18 cellular contexts compared by ENCODE assay signal in the genomic region with DNA sequence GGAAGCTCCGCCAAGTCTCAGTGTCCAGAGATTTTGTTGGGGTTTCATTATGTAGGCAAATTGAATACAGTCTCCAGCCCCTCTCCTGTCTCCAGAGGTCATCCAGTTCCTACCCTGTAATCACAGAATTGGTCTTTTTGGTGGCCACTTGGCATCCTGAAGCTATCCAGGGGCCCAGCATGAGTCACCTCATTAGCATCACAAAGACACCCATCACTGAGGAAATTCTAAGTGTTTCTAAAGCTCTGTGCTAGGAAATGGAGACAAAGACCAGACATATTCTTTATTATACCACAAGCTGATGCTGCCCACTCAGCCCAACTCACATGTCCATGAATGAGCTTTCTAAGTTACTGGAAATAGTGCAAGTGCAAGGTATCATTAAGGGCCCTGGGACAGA. TPM values are rescaled to one million over a fixed set of nuclear protein-coding genes. Genes with fewer than 3 reads are reported as not detected.
DNase-seq lines count a peak whose midpoint lies in the region; ATAC-seq and TF ChIP-seq lines count a peak whose summit lies in the region.
"Had no signal": no experiment of that assay in that cellular context is flagged by ENCODE, and none has a peak within 500 bp of the region (broad histone marks: within the 10 kb centered on the region; RNA-seq: fewer than 3 reads in every experiment).

No MANE protein-coding gene starts in this region.

- no peak overlapping the region for H3K18ac ChIP-seq in neuronal stem cell (ENCODE audit: low read length)

- H3K14ac ChIP-seq in neuronal stem cell (ENCODE audit: low read length), result no peak overlapping the region

- H2BK120ac ChIP-seq in neuronal stem cell (ENCODE audit: low read depth, low read length), result no peak overlapping the region

- peak overlapping the region; percentile 26 for H3K27ac Mint-ChIP-seq in activated CD4-positive, alpha-beta T cell treated with anti-CD3 and anti-CD28 coated beads, Interleukin-2, amount 10 ng/mL, durations not matched to agents 7 days and 5 days
- no peak overlapping the region for H3K27ac Mint-ChIP-seq in stimulated activated naive CD8-positive, alpha-beta T cell treated with anti-CD3 and anti-CD28 coated beads, Interleukin-15, amount 100 ng/mL, for 72 hours
- H3K27ac Mint-ChIP-seq: activated B cell treated with CpG ODN at 0.5 μM for 24 hours, type B pancreatic cell had no signal

- peak overlapping the region; percentile 60 for H2AFZ ChIP-seq in neuronal stem cell (ENCODE audit: low read length)

- no peak overlapping the region for H2BK15ac ChIP-seq in neuronal stem cell (ENCODE audit: low read length)

- H4K8ac ChIP-seq in neuronal stem cell (ENCODE audit: low read depth, low read length), result no peak overlapping the region

- H3K4me1 ChIP-seq in NT2/D1 (ENCODE audit: insufficient read depth, insufficient read length) (no peaks in the 10 kb centered on the region), neuronal stem cell (ENCODE audit: control insufficient read depth in 2 of 2, insufficient read depth in 1 of 2, low read depth in 1 of 2, low read length in 2 of 2) (peaks cover 0 to 7% of the 10 kb centered on the region in 2 donors)

- H2BK12ac ChIP-seq in neuronal stem cell (ENCODE audit: low read length), result no peak overlapping the region

- peaks cover 30% of the 10 kb centered on the region for H3K9me3 ChIP-seq in NT2/D1 (ENCODE audit: insufficient read depth, low read length)
- peaks cover 0 to 13% of the 10 kb centered on the region in 2 donors for H3K9me3 ChIP-seq in neuronal stem cell (replicated peaks in 1 of 2; ENCODE audit: control insufficient read depth in 2 of 2, insufficient read depth in 1 of 2, low read depth in 1 of 2, low read length in 2 of 2)

- H3K27me3 Mint-ChIP-seq in activated CD4-positive, alpha-beta T cell treated with anti-CD3 and anti-CD28 coated beads, Interleukin-2, amount 10 ng/mL, durations not matched to agents 7 days and 5 days, result no peaks in the 10 kb centered on the region
- no peaks in the 10 kb centered on the region for H3K27me3 Mint-ChIP-seq in stimulated activated naive CD8-positive, alpha-beta T cell treated with anti-CD3 and anti-CD28 coated beads, Interleukin-15, amount 100 ng/mL, for 72 hours
- H3K27me3 Mint-ChIP-seq: activated B cell treated with CpG ODN at 0.5 μM for 24 hours; activated naive CD8-positive, alpha-beta T cell treated with anti-CD3 and anti-CD28 coated beads for 36 hours; CD4-positive, CD25-positive, alpha-beta regulatory T cell; type B pancreatic cell had no signal

- H3K79me1 ChIP-seq in neuronal stem cell (ENCODE audit: low read depth, low read length), result no peaks in the 10 kb centered on the region

- no peak overlapping the region for H3K23ac ChIP-seq in neuronal stem cell (ENCODE audit: low read depth, low read length, poor library complexity)

- no peaks in the 10 kb centered on the region for H3K27me3 ChIP-seq in NT2/D1 (ENCODE audit: insufficient read depth, insufficient read length)
- no peaks in the 10 kb centered on the region for H3K27me3 ChIP-seq in neuronal stem cell (ENCODE audit: control insufficient read depth in 3 of 3, insufficient read depth in 3 of 3, low read depth in 1 of 3, low read length in 3 of 3)

- H3K4me2 ChIP-seq in neuronal stem cell (ENCODE audit: insufficient read depth, low read length, poor library complexity, severe bottlenecking), result no peak overlapping the region

- DNase-seq in activated CD4-positive, alpha-beta T cell treated with anti-CD3 and anti-CD28 coated beads, Interleukin-2, amount 10 ng/mL, durations not matched to agents 7 days and 5 days, result no peak
- DNase-seq in activated CD4-positive, alpha-beta T cell treated with anti-CD3 and anti-CD28 coated beads for 48 hours, result no peak
- DNase-seq in NT2/D1 (ENCODE audit: low read depth, low spot score) (peak; percentile 74), fibroblast of villous mesenchyme (ENCODE audit: low read depth) (peak; percentile 17), neuronal stem cell (ENCODE audit: low spot score) (no peak), left lobe of liver (ENCODE audit: low spot score) (no peak)
- DNase-seq in stimulated activated naive CD8-positive, alpha-beta T cell treated with anti-CD3 and anti-CD28 coated beads, Interleukin-15, amount 100 ng/mL, for 72 hours, result no peak
- DNase-seq: activated B cell treated with CpG ODN at 0.5 μM for 24 hours; activated naive CD8-positive, alpha-beta T cell treated with anti-CD3 and anti-CD28 coated beads for 36 hours; CD4-positive, CD25-positive, alpha-beta regulatory T cell; cerebellar nuclear complex; MM.1S; NCI-H187; occipital lobe; RPMI8226; SW 1271 had no signal

- H3K27ac ChIP-seq in neuronal stem cell (replicated peaks; ENCODE audit: low read length), result no peak overlapping the region

- no peak overlapping the region for H3K4ac ChIP-seq in neuronal stem cell (ENCODE audit: low read length)

- no peak overlapping the region for H2BK5ac ChIP-seq in neuronal stem cell (ENCODE audit: low read length)

- H3K36me3 Mint-ChIP-seq in activated CD4-positive, alpha-beta T cell treated with anti-CD3 and anti-CD28 coated beads, Interleukin-2, amount 10 ng/mL, durations not matched to agents 7 days and 5 days (ENCODE audit: low read depth), result peaks cover 83% of the 10 kb centered on the region

- H3K9me3 Mint-ChIP-seq in activated CD4-positive, alpha-beta T cell treated with anti-CD3 and anti-CD28 coated beads, Interleukin-2, amount 10 ng/mL, durations not matched to agents 7 days and 5 days, result no peaks in the 10 kb centered on the region
- no peaks in the 10 kb centered on the region for H3K9me3 Mint-ChIP-seq in stimulated activated naive CD8-positive, alpha-beta T cell treated with anti-CD3 and anti-CD28 coated beads, Interleukin-15, amount 100 ng/mL, for 72 hours
- H3K9me3 Mint-ChIP-seq: activated B cell treated with CpG ODN at 0.5 μM for 24 hours; activated naive CD8-positive, alpha-beta T cell treated with anti-CD3 and anti-CD28 coated beads for 36 hours; CD4-positive, CD25-positive, alpha-beta regulatory T cell; type B pancreatic cell had no signal

- no CpG with 5 or more reads among the region's 1 CpG for WGBS in neuronal stem cell (ENCODE audit: extremely low coverage in 2 of 2, insufficient read length in 2 of 2, insufficient replicate concordance in 1 of 2), 2 donors

- H3K4me3 ChIP-seq in NT2/D1 (ENCODE audit: insufficient read length, low read depth) (no peak overlapping the region), fibroblast of villous mesenchyme (ENCODE audit: low read depth, low read length) (no peak overlapping the region), neuronal stem cell (ENCODE audit: low read length in 2 of 2) (no peak overlapping the region)

- POLR2A ChIA-PET in activated CD4-positive, alpha-beta T cell treated with anti-CD3 and anti-CD28 coated beads, Interleukin-2, amount 10 ng/mL, durations not matched to agents 7 days and 5 days (lab: Charles Lee), result no interaction called here

- no peak overlapping the region for H3K9ac ChIP-seq in NT2/D1 (ENCODE audit: insufficient read length, low read depth)
- no peak overlapping the region for H3K9ac ChIP-seq in neuronal stem cell (ENCODE audit: low read depth, low read length, poor library complexity)

- H3K36me3 ChIP-seq in NT2/D1 (ENCODE audit: insufficient read depth, insufficient read length, low read length) (no peaks in the 10 kb centered on the region), neuronal stem cell (replicated peaks in 1 of 2; ENCODE audit: control insufficient read depth in 2 of 2, insufficient read depth in 2 of 2, low read length in 2 of 2) (no peaks in the 10 kb centered on the region)

- ATAC-seq in GM18858 (IDR thresholded peaks at IDR 0.05; ENCODE audit: unreplicated experiment) (no peak), left lobe of liver (no peak)
- ATAC-seq in stimulated activated naive CD8-positive, alpha-beta T cell treated with anti-CD3 and anti-CD28 coated beads, Interleukin-15, amount 100 ng/mL, for 72 hours, result no peak

- H3K4me3 Mint-ChIP-seq in activated CD4-positive, alpha-beta T cell treated with anti-CD3 and anti-CD28 coated beads, Interleukin-2, amount 10 ng/mL, durations not matched to agents 7 days and 5 days, result no peak overlapping the region
- H3K4me3 Mint-ChIP-seq in stimulated activated naive CD8-positive, alpha-beta T cell treated with anti-CD3 and anti-CD28 coated beads, Interleukin-15, amount 100 ng/mL, for 72 hours, result no peak overlapping the region
- H3K4me3 Mint-ChIP-seq: activated B cell treated with CpG ODN at 0.5 μM for 24 hours; activated naive CD8-positive, alpha-beta T cell treated with anti-CD3 and anti-CD28 coated beads for 36 hours; CD4-positive, CD25-positive, alpha-beta regulatory T cell; type B pancreatic cell had no signal

- H2AK5ac ChIP-seq in neuronal stem cell (ENCODE audit: low read depth, low read length), result no peak overlapping the region

- TF ChIP-seq CTCF in fibroblast of villous mesenchyme (IDR thresholded peaks at IDR 0.05; ENCODE audit: insufficient read depth, low read depth, low read length), result no peak

- CTCF ChIA-PET in activated CD4-positive, alpha-beta T cell treated with anti-CD3 and anti-CD28 coated beads, Interleukin-2, amount 10 ng/mL, durations not matched to agents 7 days and 5 days (lab: Charles Lee), result interaction anchor here (0.7 to 1.4 kb wide), 5 partner anchors 9 to 162 kb away, joined by 3 to 4 read pairs (median 4); no protein-coding TSS in a partner anchor

- no peak overlapping the region for H4K91ac ChIP-seq in neuronal stem cell (ENCODE audit: low read depth, low read length, poor library complexity)

- peaks cover 40% of the 10 kb centered on the region for H3K4me1 Mint-ChIP-seq in activated CD4-positive, alpha-beta T cell treated with anti-CD3 and anti-CD28 coated beads, Interleukin-2, amount 10 ng/mL, durations not matched to agents 7 days and 5 days
- H3K4me1 Mint-ChIP-seq in stimulated activated naive CD8-positive, alpha-beta T cell treated with anti-CD3 and anti-CD28 coated beads, Interleukin-15, amount 100 ng/mL, for 72 hours, result peaks cover 26% of the 10 kb centered on the region

RNA-seq across cellular contexts. Expression of gene KANK1, which starts 60.0 kb away (rescaled TPM):
- total RNA-seq in activated CD4-positive, alpha-beta T cell treated with anti-CD3 and anti-CD28 coated beads, Interleukin-2, amount 10 ng/mL, durations not matched to agents 7 days and 5 days, result 1 to 10 TPM; 2.2 to 2.4 TPM
- total RNA-seq in fibroblast of villous mesenchyme (35.4 and 43.2 TPM in 2 replicates), left lobe of liver (66.4 TPM)
- polyA plus RNA-seq in neuronal stem cell (2013, experiment 1 of 2), result 9.1 TPM
- polyA plus RNA-seq in neuronal stem cell (2013, experiment 2 of 2), result 8.3 TPM

Comparison
In these comparisons a context has a peak if more than half of its experiments do, and no peak if none do; other contexts are left out.
1. DNase-seq: peak in NT2/D1 (single experiment) and fibroblast of villous mesenchyme (single experiment); none in activated CD4-positive, alpha-beta T cell treated with anti-CD3 and anti-CD28 coated beads, Interleukin-2, amount 10 ng/mL, durations not matched to agents 7 days and 5 days (single experiment), activated CD4-positive, alpha-beta T cell treated with anti-CD3 and anti-CD28 coated beads for 48 hours (single experiment), neuronal stem cell (single experiment), left lobe of liver (single experiment) and stimulated activated naive CD8-positive, alpha-beta T cell treated with anti-CD3 and anti-CD28 coated beads, Interleukin-15, amount 100 ng/mL, for 72 hours (0 of 2).
2. RNA of gene KANK1, which starts 60.0 kb away (total RNA-seq): 66.4 TPM in left lobe of liver (single experiment) and 35.4 to 43.2 TPM in fibroblast of villous mesenchyme; 2.2 to 2.4 TPM in activated CD4-positive, alpha-beta T cell treated with anti-CD3 and anti-CD28 coated beads, Interleukin-2, amount 10 ng/mL, durations not matched to agents 7 days and 5 days; every median in the first group is over 10 times any median in the second.